Comparison of ENCODE assay signal across 1 cellular context in the genomic region with DNA sequence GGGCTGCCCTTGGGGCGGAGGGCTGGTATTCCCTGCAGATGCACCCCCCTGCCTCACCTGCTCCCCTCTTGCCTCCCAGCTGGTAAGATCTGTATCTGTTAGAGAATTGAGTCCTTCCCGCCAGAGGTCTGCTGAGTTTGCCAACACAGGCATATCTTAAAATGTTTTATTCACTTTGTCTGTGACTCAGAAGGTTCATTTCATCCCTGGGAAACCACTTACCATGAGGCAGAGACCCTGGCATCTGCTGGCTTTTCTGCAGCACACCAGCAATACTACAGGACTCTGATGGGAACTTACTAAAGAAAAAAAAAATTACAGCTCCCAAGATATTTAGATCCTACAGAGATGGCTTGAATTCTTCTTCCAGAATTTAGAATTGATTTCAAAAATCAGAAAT.
TF ChIP-seq lines count a peak whose summit lies in the region.

No MANE protein-coding gene starts in this region.

TF ChIP-seq in SK-N-SH, 30 proteins besides CTCF, POLR2A, EP300 and RAD21 (continued from another document):
- TF ChIP-seq MAX (IDR thresholded peaks at IDR 0.05; ENCODE audit: low read depth): no peak
- no peak for TF ChIP-seq FOXJ3 (CRISPR knock-in tag; IDR thresholded peaks at IDR 0.05)
- no peak for TF ChIP-seq TAF1 (IDR thresholded peaks at IDR 0.05; ENCODE audit: borderline replicate concordance, low read depth, low read length)
- TF ChIP-seq MXI1 (IDR thresholded peaks at IDR 0.05; ENCODE audit: low read depth, low read length): no peak
- TF ChIP-seq, protein P1, sequence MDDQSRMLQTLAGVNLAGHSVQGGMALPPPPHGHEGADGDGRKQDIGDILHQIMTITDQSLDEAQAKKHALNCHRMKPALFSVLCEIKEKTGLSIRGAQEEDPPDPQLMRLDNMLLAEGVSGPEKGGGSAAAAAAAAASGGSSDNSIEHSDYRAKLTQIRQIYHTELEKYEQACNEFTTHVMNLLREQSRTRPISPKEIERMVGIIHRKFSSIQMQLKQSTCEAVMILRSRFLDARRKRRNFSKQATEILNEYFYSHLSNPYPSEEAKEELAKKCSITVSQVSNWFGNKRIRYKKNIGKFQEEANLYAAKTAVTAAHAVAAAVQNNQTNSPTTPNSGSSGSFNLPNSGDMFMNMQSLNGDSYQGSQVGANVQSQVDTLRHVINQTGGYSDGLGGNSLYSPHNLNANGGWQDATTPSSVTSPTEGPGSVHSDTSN (IDR thresholded peaks at IDR 0.05): no peak
- TF ChIP-seq RCOR1 (IDR thresholded peaks at IDR 0.05; ENCODE audit: low read length): no peak
- no peak for TF ChIP-seq SMC3 (IDR thresholded peaks at IDR 0.05; ENCODE audit: low read depth, low read length)
- no peak for TF ChIP-seq YY1 (IDR thresholded peaks at IDR 0.05; ENCODE audit: low read depth)
- no peak for TF ChIP-seq TEAD4 (IDR thresholded peaks at IDR 0.05; ENCODE audit: borderline replicate concordance, insufficient read depth)
- no peak for TF ChIP-seq NFIC (IDR thresholded peaks at IDR 0.05; ENCODE audit: borderline replicate concordance)
- no peak for TF ChIP-seq IRF3 (IDR thresholded peaks at IDR 0.05; ENCODE audit: low read depth, low read length)
- no peak for TF ChIP-seq CHD2 (IDR thresholded peaks at IDR 0.05; ENCODE audit: low read length, partially characterized antibody)
- no peak for TF ChIP-seq GABPA (IDR thresholded peaks at IDR 0.05; ENCODE audit: low read depth)
- TF ChIP-seq, protein P2, sequence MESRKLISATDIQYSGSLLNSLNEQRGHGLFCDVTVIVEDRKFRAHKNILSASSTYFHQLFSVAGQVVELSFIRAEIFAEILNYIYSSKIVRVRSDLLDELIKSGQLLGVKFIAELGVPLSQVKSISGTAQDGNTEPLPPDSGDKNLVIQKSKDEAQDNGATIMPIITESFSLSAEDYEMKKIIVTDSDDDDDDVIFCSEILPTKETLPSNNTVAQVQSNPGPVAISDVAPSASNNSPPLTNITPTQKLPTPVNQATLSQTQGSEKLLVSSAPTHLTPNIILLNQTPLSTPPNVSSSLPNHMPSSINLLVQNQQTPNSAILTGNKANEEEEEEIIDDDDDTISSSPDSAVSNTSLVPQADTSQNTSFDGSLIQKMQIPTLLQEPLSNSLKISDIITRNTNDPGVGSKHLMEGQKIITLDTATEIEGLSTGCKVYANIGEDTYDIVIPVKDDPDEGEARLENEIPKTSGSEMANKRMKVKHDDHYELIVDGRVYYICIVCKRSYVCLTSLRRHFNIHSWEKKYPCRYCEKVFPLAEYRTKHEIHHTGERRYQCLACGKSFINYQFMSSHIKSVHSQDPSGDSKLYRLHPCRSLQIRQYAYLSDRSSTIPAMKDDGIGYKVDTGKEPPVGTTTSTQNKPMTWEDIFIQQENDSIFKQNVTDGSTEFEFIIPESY (IDR thresholded peaks at IDR 0.05; ENCODE audit: borderline replicate concordance, low read depth): no peak
- TF ChIP-seq FOSL2 (IDR thresholded peaks at IDR 0.05; ENCODE audit: borderline replicate concordance, low read depth): no peak
- TF ChIP-seq ELF1 (IDR thresholded peaks at IDR 0.05): no peak
